8 cellular contexts compared by ENCODE assay signal in the genomic region with DNA sequence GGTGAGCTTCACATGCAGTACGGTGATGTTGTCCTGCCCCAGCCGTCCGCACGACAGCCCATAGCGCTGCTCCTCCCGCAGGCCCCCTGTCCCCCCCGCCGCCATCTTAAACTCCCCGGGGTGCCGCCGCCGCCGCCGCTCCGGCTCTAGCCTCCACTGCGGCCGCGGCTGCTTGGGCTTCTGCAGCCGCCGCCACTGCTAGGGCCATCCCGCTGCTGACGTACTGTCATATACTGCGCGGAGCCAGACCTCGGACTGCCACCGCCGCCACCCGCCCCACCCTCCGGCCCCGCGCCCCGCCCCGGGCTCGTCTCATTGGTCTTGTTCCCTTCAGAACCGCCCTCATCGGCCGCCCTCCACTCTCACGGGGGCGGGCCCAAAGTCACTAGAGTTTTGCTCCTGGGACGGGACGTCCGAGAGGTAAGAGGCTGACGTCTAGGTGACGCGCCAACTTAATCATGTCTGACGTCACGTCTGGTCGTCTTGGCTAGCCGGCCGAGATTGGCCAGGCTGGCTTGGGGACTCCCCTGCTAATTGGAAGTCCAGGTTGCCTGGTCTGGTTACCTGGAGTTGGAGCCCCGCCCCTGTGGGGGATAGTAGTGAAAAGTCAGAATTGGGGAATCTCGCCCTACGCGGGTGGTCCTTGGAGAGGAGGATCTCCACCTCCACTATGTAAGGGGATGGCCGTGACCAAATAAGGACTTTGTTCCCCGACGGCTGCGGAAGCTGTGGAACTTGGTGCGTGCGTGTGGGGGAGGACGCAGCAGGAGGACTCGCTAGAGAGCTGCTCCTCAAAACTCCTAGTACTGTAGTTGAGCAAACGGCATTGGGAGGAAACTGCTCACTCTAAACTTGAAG. TPM values are rescaled to one million over a fixed set of nuclear protein-coding genes. Genes with fewer than 3 reads are reported as not detected.
A peak's percentile ranks its signal among the peaks of the same experiment; 100 is the strongest.
DNase-seq lines count a peak whose midpoint lies in the region; ATAC-seq and TF ChIP-seq lines count a peak whose summit lies in the region.

A gene (minus strand): TSS at position 235 of the 858 bp plus-strand sequence. CDS start 130 bp downstream, at position 105.

- peak within 1 kb of the TSS; percentile 79; the same call in 1 of the 2 replicates for H3K27ac ChIP-seq in HUES6 (ENCODE audit: low read depth, low read length)

- TF ChIP-seq POLR2A in erythroblast (IDR thresholded peaks at IDR 0.05; ENCODE audit: low read length), result peak; percentile 67

- ATAC-seq in GM21447 (IDR thresholded peaks at IDR 0.05; ENCODE audit: unreplicated experiment), result peak; percentile 85
- peak; percentile 87 for ATAC-seq in activated T-cell treated with anti-CD3 and anti-CD28 coated beads, Interleukin-2, amount 50 U/mL, for 4 hours

- H3K27me3 Mint-ChIP-seq in activated T-cell treated with anti-CD3 and anti-CD28 coated beads, Interleukin-2, amount 50 U/mL, for 4 hours (ENCODE audit: low read depth), result peaks cover under 1% of the 10 kb centered on the region

- peaks cover 15% of the 10 kb centered on the region for H3K36me3 Mint-ChIP-seq in activated T-cell treated with anti-CD3 and anti-CD28 coated beads, Interleukin-2, amount 50 U/mL, for 4 hours (ENCODE audit: insufficient read depth)

- H3K9me3 Mint-ChIP-seq in activated T-cell treated with anti-CD3 and anti-CD28 coated beads, Interleukin-2, amount 50 U/mL, for 4 hours, result no peaks in the 10 kb centered on the region

- peak within 1 kb of the TSS; percentile 97 for H3K4me3 Mint-ChIP-seq in activated T-cell treated with anti-CD3 and anti-CD28 coated beads, Interleukin-2, amount 50 U/mL, for 4 hours

- peaks cover 39% of the 10 kb centered on the region for H3K4me1 ChIP-seq in HUES6 (ENCODE audit: control insufficient read depth, insufficient read depth, low read length)

- H3K36me3 ChIP-seq in HUES6 (ENCODE audit: control insufficient read depth, insufficient read depth, low read length), result no peaks in the 10 kb centered on the region

- no peaks in the 10 kb centered on the region for H3K9me3 ChIP-seq in HUES6 (ENCODE audit: control insufficient read depth, insufficient read depth, low read depth, low read length)

- H3K4me1 Mint-ChIP-seq in activated T-cell treated with anti-CD3 and anti-CD28 coated beads, Interleukin-2, amount 50 U/mL, for 4 hours (ENCODE audit: low read depth), result peaks cover 55% of the 10 kb centered on the region

- H3K4me3 ChIP-seq in HUES6 (ENCODE audit: low read depth, low read length), result peak within 1 kb of the TSS; percentile 86

- H3K27me3 ChIP-seq in HUES6 (ENCODE audit: control insufficient read depth, insufficient read depth, low read length), result peaks cover 17% of the 10 kb centered on the region

- H3K9ac ChIP-seq in HUES6 (ENCODE audit: low read length), result peak within 1 kb of the TSS; percentile 92

- peak; percentile 98 for DNase-seq in DMS 273 (lab: John Stamatoyannopoulos, UW; ENCODE audit: unreplicated experiment)
- peak; percentile 95 for DNase-seq in activated T-cell treated with anti-CD3 and anti-CD28 coated beads, Interleukin-2, amount 50 U/mL, for 4 hours
- DNase-seq in erythroblast (lab: John Stamatoyannopoulos, UW), result peak; percentile 99
- DNase-seq in mucosa of gallbladder (ENCODE audit: low spot score), result peak; percentile 99
- DNase-seq in stimulated activated CD8-positive, alpha-beta memory T cell treated with anti-CD3 and anti-CD28 coated beads, Interleukin-4, amount 100 ng/mL, for 24 hours (ENCODE audit: low read depth), result peak; percentile 95

TF ChIP-seq in PFSK-1, 5 proteins besides CTCF, POLR2A, EP300 and RAD21:
- TF ChIP-seq SIN3A (IDR thresholded peaks at IDR 0.05; ENCODE audit: borderline replicate concordance, insufficient read depth, low read length), result no peak
- TF ChIP-seq FOXP2 (optimal IDR thresholded peaks at IDR 0.05; ENCODE audit: borderline replicate concordance, extremely low read depth, extremely low read length, insufficient read depth), result no peak
- peak; percentile 80 for TF ChIP-seq POLR2AphosphoS5 (IDR thresholded peaks at IDR 0.05; ENCODE audit: low read depth, low read length)
- peak; percentile 91 for TF ChIP-seq TAF1 (IDR thresholded peaks at IDR 0.05; ENCODE audit: borderline replicate concordance, insufficient read depth, low read length)
- TF ChIP-seq, protein P1, sequence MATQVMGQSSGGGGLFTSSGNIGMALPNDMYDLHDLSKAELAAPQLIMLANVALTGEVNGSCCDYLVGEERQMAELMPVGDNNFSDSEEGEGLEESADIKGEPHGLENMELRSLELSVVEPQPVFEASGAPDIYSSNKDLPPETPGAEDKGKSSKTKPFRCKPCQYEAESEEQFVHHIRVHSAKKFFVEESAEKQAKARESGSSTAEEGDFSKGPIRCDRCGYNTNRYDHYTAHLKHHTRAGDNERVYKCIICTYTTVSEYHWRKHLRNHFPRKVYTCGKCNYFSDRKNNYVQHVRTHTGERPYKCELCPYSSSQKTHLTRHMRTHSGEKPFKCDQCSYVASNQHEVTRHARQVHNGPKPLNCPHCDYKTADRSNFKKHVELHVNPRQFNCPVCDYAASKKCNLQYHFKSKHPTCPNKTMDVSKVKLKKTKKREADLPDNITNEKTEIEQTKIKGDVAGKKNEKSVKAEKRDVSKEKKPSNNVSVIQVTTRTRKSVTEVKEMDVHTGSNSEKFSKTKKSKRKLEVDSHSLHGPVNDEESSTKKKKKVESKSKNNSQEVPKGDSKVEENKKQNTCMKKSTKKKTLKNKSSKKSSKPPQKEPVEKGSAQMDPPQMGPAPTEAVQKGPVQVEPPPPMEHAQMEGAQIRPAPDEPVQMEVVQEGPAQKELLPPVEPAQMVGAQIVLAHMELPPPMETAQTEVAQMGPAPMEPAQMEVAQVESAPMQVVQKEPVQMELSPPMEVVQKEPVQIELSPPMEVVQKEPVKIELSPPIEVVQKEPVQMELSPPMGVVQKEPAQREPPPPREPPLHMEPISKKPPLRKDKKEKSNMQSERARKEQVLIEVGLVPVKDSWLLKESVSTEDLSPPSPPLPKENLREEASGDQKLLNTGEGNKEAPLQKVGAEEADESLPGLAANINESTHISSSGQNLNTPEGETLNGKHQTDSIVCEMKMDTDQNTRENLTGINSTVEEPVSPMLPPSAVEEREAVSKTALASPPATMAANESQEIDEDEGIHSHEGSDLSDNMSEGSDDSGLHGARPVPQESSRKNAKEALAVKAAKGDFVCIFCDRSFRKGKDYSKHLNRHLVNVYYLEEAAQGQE (IDR thresholded peaks at IDR 0.05; ENCODE audit: insufficient read depth in 1 of 2, low read depth in 2 of 2, low read length in 2 of 2), result 0 out of 4 replicates have a peak, but pooled peaks of 1 of the 2 experiments have one; percentile 2

RNA-seq across cellular contexts. Expression of the gene that starts here (rescaled TPM):
- polyA plus RNA-seq in PFSK-1 (2012; ENCODE audit: insufficient read length, low read depth), result 104 TPM
- total RNA-seq in activated T-cell treated with anti-CD3 and anti-CD28 coated beads, Interleukin-2, amount 50 U/mL, for 4 hours, result 100 to 1,000 TPM in 1 of 3 donors, 10 to 100 TPM in 2; 69.7 to 103 (median 87.0) TPM
- total RNA-seq in mucosa of gallbladder, result 49.0 TPM

Comparison
In these comparisons a context has a peak if more than half of its experiments do, and no peak if none do; other contexts are left out.
1. Peak in every context shown above with its lines: DNase-seq, ATAC-seq, H3K4me3 ChIP-seq and H3K27ac ChIP-seq.